In the genomic region with DNA sequence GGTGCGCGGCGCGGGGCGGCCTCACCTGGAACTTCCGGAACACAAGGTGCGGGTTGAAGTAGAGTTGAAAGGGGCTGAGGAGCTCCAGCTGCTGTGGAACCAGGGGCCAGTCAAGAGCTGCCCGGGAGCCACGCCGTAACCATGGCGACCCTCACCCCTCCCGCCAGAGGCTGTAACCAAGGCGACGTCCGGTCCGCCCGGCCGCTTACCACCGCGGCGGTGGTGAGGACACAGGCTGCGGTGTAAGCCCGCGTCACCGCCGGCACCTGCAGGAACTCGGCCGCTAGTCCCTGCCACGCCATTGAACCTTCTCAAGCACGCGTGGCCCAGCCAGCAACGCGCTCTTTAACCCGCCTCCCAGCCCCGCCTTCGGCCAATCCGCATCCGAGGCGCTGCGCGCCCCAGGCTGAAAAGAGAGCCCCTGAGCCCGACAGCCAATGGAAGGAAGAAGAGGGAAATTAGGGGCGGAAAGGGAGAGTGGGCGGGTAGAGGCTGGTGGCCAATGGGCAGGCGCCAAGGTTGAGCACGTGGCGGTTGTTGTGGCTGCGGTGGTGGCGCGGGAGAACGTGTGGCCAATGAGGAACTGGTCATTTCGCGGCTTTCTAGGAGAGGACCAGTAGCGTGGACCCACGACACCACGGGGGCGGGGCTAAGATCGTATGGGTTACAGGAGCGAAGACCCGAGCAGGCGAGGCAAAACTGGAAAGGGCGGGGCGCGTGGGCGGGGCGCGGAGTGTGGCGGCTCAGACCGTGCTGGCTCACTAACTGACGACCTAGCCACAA, we compare ENCODE assay signal across 8 cellular contexts. TPM values are rescaled to one million over a fixed set of nuclear protein-coding genes. Genes with fewer than 3 reads are reported as not detected.
DNase-seq lines count a peak whose midpoint lies in the region; ATAC-seq and TF ChIP-seq lines count a peak whose summit lies in the region.

A gene (minus strand): TSS at position 321 of the 783 bp plus-strand sequence. CDS start 19 bp downstream, at position 302.

- DNase-seq in DMS53 treated with DMSO at 0.1 percent for 48 hours (lab: John Stamatoyannopoulos, UW; ENCODE audit: unreplicated experiment) (peak; percentile 75), LNCaP clone FGC (ENCODE audit: low read depth) (peak; percentile 97), RWPE1 (ENCODE audit: low spot score) (peak; percentile 93), fibroblast of villous mesenchyme (ENCODE audit: low read depth) (peak; percentile 98), nephron progenitor cell (peak; percentile 99)
- peak; percentile 97 for DNase-seq in activated effector memory CD4-positive, alpha-beta T cell treated with anti-CD3 and anti-CD28 coated beads, Interleukin-2, amount 50 U/mL, for 16 hours
- DNase-seq in stimulated activated naive CD8-positive, alpha-beta T cell treated with anti-CD3 and anti-CD28 coated beads, Interleukin-15, Interleukin-2, amounts not matched to agents 100 U/mL and 50 U/mL, for 24 hours = peak; percentile 98

- peak within 1 kb of the TSS; percentile 61 for H3K4me3 ChIP-seq in LNCaP clone FGC (ENCODE audit: low read depth, low read length)
- H3K4me3 ChIP-seq in fibroblast of villous mesenchyme (ENCODE audit: low read depth, low read length) = peak within 1 kb of the TSS; percentile 55

- H3K27ac ChIP-seq in RWPE1 = peak within 1 kb of the TSS; percentile 66

- peak within 1 kb of the TSS; percentile 93 for H3K27ac Mint-ChIP-seq in nephron progenitor cell

- peaks cover 7% of the 10 kb centered on the region for H3K36me3 Mint-ChIP-seq in nephron progenitor cell (ENCODE audit: low read depth)

- TF ChIP-seq CTCF in LNCaP clone FGC (IDR thresholded peaks at IDR 0.05; ENCODE audit: control insufficient read depth, extremely low read depth, insufficient read depth) (no peak), RWPE1 (conservative IDR thresholded peaks at IDR 0.05; ENCODE audit: low read depth) (no peak), fibroblast of villous mesenchyme (IDR thresholded peaks at IDR 0.05; ENCODE audit: insufficient read depth, low read depth, low read length) (no peak), nephron progenitor cell (IDR thresholded peaks at IDR 0.05) (no peak)

- peaks cover 65% of the 10 kb centered on the region for H3K4me1 Mint-ChIP-seq in nephron progenitor cell

- POLR2A ChIA-PET in RWPE1 (lab: Yijun Ruan, JAX; ENCODE audit: low non-redundant PET) = no interaction called here

- H3K4me3 Mint-ChIP-seq in nephron progenitor cell = peak within 1 kb of the TSS; percentile 86

- peaks cover 3% of the 10 kb centered on the region for H3K9me3 Mint-ChIP-seq in nephron progenitor cell

- CTCF ChIA-PET in RWPE1 (lab: Yijun Ruan, JAX) = interaction anchor here (0.6 to 1.3 kb wide), 2 partner anchors 11 to 70 kb away, joined by 3 read pairs; no protein-coding TSS in a partner anchor

- peaks cover 12% of the 10 kb centered on the region for H3K27me3 Mint-ChIP-seq in nephron progenitor cell (ENCODE audit: low read depth, poor library complexity)

- peak; percentile 79 for ATAC-seq in GM21786 (IDR thresholded peaks at IDR 0.05; ENCODE audit: unreplicated experiment)
- ATAC-seq in stimulated activated naive CD8-positive, alpha-beta T cell treated with anti-CD3 and anti-CD28 coated beads, Interleukin-15, Interleukin-2, amounts not matched to agents 100 U/mL and 50 U/mL, for 24 hours = peak; percentile 87

RNA-seq across cellular contexts. Expression of the gene that starts here (rescaled TPM):
- 0.32 and 0.86 TPM in 2 replicates for total RNA-seq in fibroblast of villous mesenchyme

Comparison
In these comparisons a context has a peak if more than half of its experiments do, and no peak if none do; other contexts are left out.
1. Peak in every context shown above with its lines: DNase-seq, ATAC-seq, H3K4me3 ChIP-seq and H3K27ac ChIP-seq.
2. Peak in DNase-seq and H3K4me3 ChIP-seq in fibroblast of villous mesenchyme; RNA of the gene not detected or under 1 TPM.